Comparison of ENCODE assay signal across 32 cellular contexts in genomic region chr6:130057495-130057894, GRCh38. TPM values are rescaled to one million over a fixed set of nuclear protein-coding genes. Genes with fewer than 3 reads are reported as not detected.
DNase-seq lines count a peak whose midpoint lies in the region; ATAC-seq, FAIRE-seq and TF ChIP-seq lines count a peak whose summit lies in the region.
"Had no signal": no experiment of that assay in that cellular context is flagged by ENCODE, and none has a peak within 500 bp of the region (broad histone marks: within the 10 kb centered on the region; RNA-seq: fewer than 3 reads in every experiment).

No MANE protein-coding gene starts in this region.

- H3K36me3 ChIP-seq in neural progenitor cell (no peaks in the 10 kb centered on the region), endodermal cell (ENCODE audit: control insufficient read depth, insufficient read depth, low read length) (peaks cover 28% of the 10 kb centered on the region)

- CTCF ChIA-PET in activated CD8-positive, alpha-beta memory T cell treated with anti-CD3 and anti-CD28 coated beads, Interleukin-2, amount 10 ng/mL, durations not matched to agents 7 days and 5 days (lab: Charles Lee) = no interaction called here

- H3K27ac Mint-ChIP-seq in T-helper 1 cell treated with Interleukin-12 subunit alpha and Interleukin-12 subunit beta and Interleukin-4 antibody, amounts not matched to agents 30 μg/mL and 1 μg/mL, for 36 hours = peak overlapping the region; percentile 64
- peak overlapping the region; percentile 82 for H3K27ac Mint-ChIP-seq in activated CD8-positive, alpha-beta memory T cell treated with anti-CD3 and anti-CD28 coated beads, Interleukin-2, amount 10 ng/mL, durations not matched to agents 7 days and 5 days
- H3K27ac Mint-ChIP-seq in neural progenitor cell = peak overlapping the region; percentile 16
- no peak overlapping the region for H3K27ac Mint-ChIP-seq in endodermal cell
- H3K27ac Mint-ChIP-seq: B cell, HFFc6 had no signal

- TF ChIP-seq CTCF in neural progenitor cell (IDR thresholded peaks at IDR 0.05) = no peak
- TF ChIP-seq CTCF in endodermal cell (conservative IDR thresholded peaks at IDR 0.05) = no peak

- no peak overlapping the region for H3K27ac ChIP-seq in neural progenitor cell
- H3K27ac ChIP-seq in endodermal cell (ENCODE audit: low read depth, low read length) = no peak overlapping the region
- H3K27ac ChIP-seq: 22Rv1, C4-2B, PC-9 had no signal

- no peak overlapping the region for H3K4me2 ChIP-seq in neural progenitor cell
- H3K4me2 ChIP-seq: PC-9 had no signal

- H4K20me1 ChIP-seq in neural progenitor cell (ENCODE audit: low read depth) = no peaks in the 10 kb centered on the region

- H3K9me3 ChIP-seq in neural progenitor cell (ENCODE audit: low read depth) (no peaks in the 10 kb centered on the region), endodermal cell (ENCODE audit: control insufficient read depth, low read length) (no peaks in the 10 kb centered on the region)
- H3K9me3 ChIP-seq: HAP-1 had no signal

- no peaks in the 10 kb centered on the region for H3K27me3 Mint-ChIP-seq in T-helper 1 cell treated with Interleukin-12 subunit alpha and Interleukin-12 subunit beta and Interleukin-4 antibody, amounts not matched to agents 30 μg/mL and 1 μg/mL, for 36 hours (ENCODE audit: low read depth)
- H3K27me3 Mint-ChIP-seq in activated CD8-positive, alpha-beta memory T cell treated with anti-CD3 and anti-CD28 coated beads, Interleukin-2, amount 10 ng/mL, durations not matched to agents 7 days and 5 days = no peaks in the 10 kb centered on the region
- H3K27me3 Mint-ChIP-seq in neural progenitor cell (ENCODE audit: insufficient read depth, low read depth) (peaks cover 2% of the 10 kb centered on the region), endodermal cell (ENCODE audit: insufficient read depth) (no peaks in the 10 kb centered on the region)
- H3K27me3 Mint-ChIP-seq: B cell; CD8-positive, alpha-beta memory T cell had no signal

- FAIRE-seq in GM12892 (lab: Jason Lieb, UNC) = peak; percentile 9
- FAIRE-seq: GM12878, HTR-8/SVneo had no signal

- no peak for ATAC-seq in activated CD8-positive, alpha-beta memory T cell treated with anti-CD3 and anti-CD28 coated beads, Interleukin-2, amount 10 ng/mL, durations not matched to agents 7 days and 5 days
- ATAC-seq: GM12878 had no signal

- H3K9ac ChIP-seq in neural progenitor cell = no peak overlapping the region
- H3K9ac ChIP-seq in endodermal cell (ENCODE audit: extremely low read depth, low read length, poor library complexity, severe bottlenecking) = no peak overlapping the region

- no peaks in the 10 kb centered on the region for H3K79me2 ChIP-seq in neural progenitor cell (ENCODE audit: low read depth)

- TF ChIP-seq POLR2A in GM12892 (IDR thresholded peaks at IDR 0.05; ENCODE audit: low read depth, low read length) = no peak

- 94 to 96% methylated on average over 8 to 12 of the region's 12 CpGs for WGBS in endodermal cell (ENCODE audit: insufficient coverage in 1 of 2, insufficient read length in 1 of 2), 2 experiments

- peak overlapping the region; percentile 52 for H3K4me3 Mint-ChIP-seq in T-helper 1 cell treated with Interleukin-12 subunit alpha and Interleukin-12 subunit beta and Interleukin-4 antibody, amounts not matched to agents 30 μg/mL and 1 μg/mL, for 36 hours
- no peak overlapping the region for H3K4me3 Mint-ChIP-seq in activated CD8-positive, alpha-beta memory T cell treated with anti-CD3 and anti-CD28 coated beads, Interleukin-2, amount 10 ng/mL, durations not matched to agents 7 days and 5 days
- no peak overlapping the region for H3K4me3 Mint-ChIP-seq in neural progenitor cell
- H3K4me3 Mint-ChIP-seq in endodermal cell = no peak overlapping the region
- H3K4me3 Mint-ChIP-seq: B cell, HFFc6 had no signal

- DNase-seq in T-helper 1 cell (no peak), GM12892 (ENCODE audit: insufficient read length) (no peak), neural progenitor cell (ENCODE audit: low spot score) (no peak), endodermal cell (no peak), NCI-H187 (lab: John Stamatoyannopoulos, UW) (no peak)
- no peak for DNase-seq in activated CD8-positive, alpha-beta memory T cell treated with anti-CD3 and anti-CD28 coated beads, Interleukin-2, amount 10 ng/mL, durations not matched to agents 7 days and 5 days
- DNase-seq in activated CD8-positive, alpha-beta memory T cell treated with anti-CD3 and anti-CD28 coated beads for 24 hours = no peak
- DNase-seq: CD8-positive, alpha-beta memory T cell; DMS 273 treated with DMSO at 0.1 percent for 48 hours; DMS79; EL; GDM1; GOT3; HFFc6; KBM-7; MV-4-11; NCI-H1105; NCI-H1436 treated with DMSO at 0.1 percent for 48 hours; NCI-H1930; NCI-H2107; NCI-H524; NCI-H774; PC-9; Right ventricle myocardium superior; RPMI8226 had no signal

- H2AFZ ChIP-seq in neural progenitor cell (replicated peaks) = no peak overlapping the region
- H2AFZ ChIP-seq: PC-9 had no signal

- no peaks in the 10 kb centered on the region for H3K9me3 Mint-ChIP-seq in T-helper 1 cell treated with Interleukin-12 subunit alpha and Interleukin-12 subunit beta and Interleukin-4 antibody, amounts not matched to agents 30 μg/mL and 1 μg/mL, for 36 hours
- no peaks in the 10 kb centered on the region for H3K9me3 Mint-ChIP-seq in activated CD8-positive, alpha-beta memory T cell treated with anti-CD3 and anti-CD28 coated beads, Interleukin-2, amount 10 ng/mL, durations not matched to agents 7 days and 5 days (ENCODE audit: low read depth)
- no peaks in the 10 kb centered on the region for H3K9me3 Mint-ChIP-seq in neural progenitor cell
- H3K9me3 Mint-ChIP-seq in endodermal cell = no peaks in the 10 kb centered on the region
- H3K9me3 Mint-ChIP-seq: CD8-positive, alpha-beta memory T cell; HFFc6 had no signal

- peaks cover 48% of the 10 kb centered on the region for H3K36me3 Mint-ChIP-seq in T-helper 1 cell treated with Interleukin-12 subunit alpha and Interleukin-12 subunit beta and Interleukin-4 antibody, amounts not matched to agents 30 μg/mL and 1 μg/mL, for 36 hours (ENCODE audit: low read depth)
- H3K36me3 Mint-ChIP-seq in activated CD8-positive, alpha-beta memory T cell treated with anti-CD3 and anti-CD28 coated beads, Interleukin-2, amount 10 ng/mL, durations not matched to agents 7 days and 5 days = peaks cover 58% of the 10 kb centered on the region
- H3K36me3 Mint-ChIP-seq in neural progenitor cell = peaks cover 39% of the 10 kb centered on the region
- peaks cover 60% of the 10 kb centered on the region for H3K36me3 Mint-ChIP-seq in endodermal cell (ENCODE audit: low read depth)

- H3F3A ChIP-seq in neural progenitor cell (ENCODE audit: low read depth) = no peaks in the 10 kb centered on the region

- no peaks in the 10 kb centered on the region for H3K4me1 ChIP-seq in neural progenitor cell
- H3K4me1 ChIP-seq in endodermal cell (ENCODE audit: control insufficient read depth, insufficient read depth, low read length) = no peaks in the 10 kb centered on the region
- H3K4me1 ChIP-seq: HAP-1 had no signal

- H3K4me3 ChIP-seq in neural progenitor cell (no peak overlapping the region), endodermal cell (ENCODE audit: low read length) (no peak overlapping the region)
- H3K4me3 ChIP-seq: GM12878, HAP-1, PC-9 had no signal

- H3K27me3 ChIP-seq in neural progenitor cell (no peaks in the 10 kb centered on the region), endodermal cell (ENCODE audit: control insufficient read depth, insufficient read depth, low read length, poor library complexity, severe bottlenecking) (no peaks in the 10 kb centered on the region)

- peaks cover 25% of the 10 kb centered on the region for H3K4me1 Mint-ChIP-seq in T-helper 1 cell treated with Interleukin-12 subunit alpha and Interleukin-12 subunit beta and Interleukin-4 antibody, amounts not matched to agents 30 μg/mL and 1 μg/mL, for 36 hours (ENCODE audit: low read depth)
- peaks cover 21% of the 10 kb centered on the region for H3K4me1 Mint-ChIP-seq in activated CD8-positive, alpha-beta memory T cell treated with anti-CD3 and anti-CD28 coated beads, Interleukin-2, amount 10 ng/mL, durations not matched to agents 7 days and 5 days
- H3K4me1 Mint-ChIP-seq in neural progenitor cell (peaks cover 6% of the 10 kb centered on the region), endodermal cell (no peaks in the 10 kb centered on the region)
- H3K4me1 Mint-ChIP-seq: B cell had no signal

RNA-seq across cellular contexts. Expression of gene L3MBTL3, which starts 39.1 kb away (rescaled TPM):
- 10 to 100 TPM; 15.4 to 25.6 TPM for total RNA-seq in activated CD8-positive, alpha-beta memory T cell treated with anti-CD3 and anti-CD28 coated beads, Interleukin-2, amount 10 ng/mL, durations not matched to agents 7 days and 5 days
- 11.0 TPM for polyA plus RNA-seq in GM12892 (2012; ENCODE audit: missing spikeins)
- 18.0 and 22.2 TPM in 2 replicates for total RNA-seq in neural progenitor cell (ENCODE audit: low replicate concordance)
- 10 to 100 TPM; 23.7 to 39.7 TPM for total RNA-seq in endodermal cell
- 13.7 TPM for polyA plus RNA-seq in endodermal cell (2013, experiment 1 of 2)
- polyA plus RNA-seq in endodermal cell (2013, experiment 2 of 2) = 14.0 TPM
